In the genomic region with DNA sequence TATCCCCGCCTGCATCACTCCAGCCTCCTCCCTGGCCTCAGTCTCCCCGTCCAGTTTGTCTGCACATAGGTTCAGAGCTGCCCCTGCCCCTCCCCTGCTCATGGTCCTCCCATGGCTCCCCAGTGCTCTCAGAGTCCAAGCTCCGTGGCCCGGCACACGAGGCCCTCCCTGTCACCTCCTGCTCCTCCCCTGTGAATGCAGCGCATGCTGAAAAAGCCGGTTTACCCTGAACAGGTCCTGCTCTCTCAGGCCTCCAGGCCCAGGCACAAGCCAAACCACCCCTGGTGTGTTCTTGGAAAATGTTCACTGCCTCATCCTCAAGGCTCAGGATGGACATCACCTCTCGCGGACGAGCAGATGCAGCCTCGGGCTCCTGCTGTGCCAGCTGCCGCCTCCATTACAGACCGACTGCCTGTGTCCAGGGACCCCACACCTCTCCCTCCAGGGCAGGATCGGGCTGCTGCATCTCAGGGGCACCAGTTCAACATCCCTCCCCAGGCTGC, we compare ENCODE assay signal across 1 cellular context.
TF ChIP-seq lines count a peak whose summit lies in the region.

No MANE protein-coding gene starts in this region.

TF ChIP-seq in HEK293, 187 proteins besides CTCF, POLR2A, EP300 and RAD21:
- TF ChIP-seq ZNF16 (tag by site-specific recombination; IDR thresholded peaks at IDR 0.05; ENCODE audit: low read depth) (peak; percentile 61), EGR2 (tag by site-specific recombination; IDR thresholded peaks at IDR 0.05; ENCODE audit: low read depth) (no peak), ZNF621 (tag by site-specific recombination; IDR thresholded peaks at IDR 0.05) (no peak)
TF ChIP-seq in HEK293: peak in this region for 1.
